1 cellular context compared by ENCODE assay signal in the genomic region with DNA sequence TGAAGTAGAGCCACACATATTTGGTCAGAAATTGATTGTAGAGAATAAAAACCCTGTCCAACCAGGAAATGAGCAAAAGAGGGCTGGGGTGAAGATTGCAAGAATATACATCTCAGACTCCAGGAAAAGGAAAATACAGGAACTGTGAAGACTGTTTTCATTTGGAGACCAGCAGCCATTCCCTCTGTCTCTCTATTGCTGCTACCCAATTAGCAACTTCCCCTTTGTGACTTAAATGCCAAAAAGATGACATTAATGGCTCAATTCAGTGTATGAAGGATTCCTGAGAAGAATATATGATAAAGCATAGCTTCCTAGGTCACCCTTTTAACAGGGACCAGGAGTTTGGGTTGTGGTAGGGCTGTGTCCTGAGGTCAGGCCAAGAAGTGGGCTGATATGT.
TF ChIP-seq lines count a peak whose summit lies in the region.

No MANE protein-coding gene starts in this region.

TF ChIP-seq in WTC11, 78 proteins besides CTCF, POLR2A, EP300 and RAD21:
- TF ChIP-seq, protein P1, sequence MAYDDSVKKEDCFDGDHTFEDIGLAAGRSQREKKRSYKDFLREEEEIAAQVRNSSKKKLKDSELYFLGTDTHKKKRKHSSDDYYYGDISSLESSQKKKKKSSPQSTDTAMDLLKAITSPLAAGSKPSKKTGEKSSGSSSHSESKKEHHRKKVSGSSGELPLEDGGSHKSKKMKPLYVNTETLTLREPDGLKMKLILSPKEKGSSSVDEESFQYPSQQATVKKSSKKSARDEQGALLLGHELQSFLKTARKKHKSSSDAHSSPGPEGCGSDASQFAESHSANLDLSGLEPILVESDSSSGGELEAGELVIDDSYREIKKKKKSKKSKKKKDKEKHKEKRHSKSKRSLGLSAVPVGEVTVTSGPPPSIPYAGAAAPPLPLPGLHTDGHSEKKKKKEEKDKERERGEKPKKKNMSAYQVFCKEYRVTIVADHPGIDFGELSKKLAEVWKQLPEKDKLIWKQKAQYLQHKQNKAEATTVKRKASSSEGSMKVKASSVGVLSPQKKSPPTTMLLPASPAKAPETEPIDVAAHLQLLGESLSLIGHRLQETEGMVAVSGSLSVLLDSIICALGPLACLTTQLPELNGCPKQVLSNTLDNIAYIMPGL (CRISPR knock-in tag; IDR thresholded peaks at IDR 0.05) = no peak
- TF ChIP-seq, protein P2, sequence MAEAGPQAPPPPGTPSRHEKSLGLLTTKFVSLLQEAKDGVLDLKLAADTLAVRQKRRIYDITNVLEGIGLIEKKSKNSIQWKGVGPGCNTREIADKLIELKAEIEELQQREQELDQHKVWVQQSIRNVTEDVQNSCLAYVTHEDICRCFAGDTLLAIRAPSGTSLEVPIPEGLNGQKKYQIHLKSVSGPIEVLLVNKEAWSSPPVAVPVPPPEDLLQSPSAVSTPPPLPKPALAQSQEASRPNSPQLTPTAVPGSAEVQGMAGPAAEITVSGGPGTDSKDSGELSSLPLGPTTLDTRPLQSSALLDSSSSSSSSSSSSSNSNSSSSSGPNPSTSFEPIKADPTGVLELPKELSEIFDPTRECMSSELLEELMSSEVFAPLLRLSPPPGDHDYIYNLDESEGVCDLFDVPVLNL (CRISPR knock-in tag; IDR thresholded peaks at IDR 0.05; ENCODE audit: borderline replicate concordance, low read depth) = no peak
- TF ChIP-seq, protein P3, sequence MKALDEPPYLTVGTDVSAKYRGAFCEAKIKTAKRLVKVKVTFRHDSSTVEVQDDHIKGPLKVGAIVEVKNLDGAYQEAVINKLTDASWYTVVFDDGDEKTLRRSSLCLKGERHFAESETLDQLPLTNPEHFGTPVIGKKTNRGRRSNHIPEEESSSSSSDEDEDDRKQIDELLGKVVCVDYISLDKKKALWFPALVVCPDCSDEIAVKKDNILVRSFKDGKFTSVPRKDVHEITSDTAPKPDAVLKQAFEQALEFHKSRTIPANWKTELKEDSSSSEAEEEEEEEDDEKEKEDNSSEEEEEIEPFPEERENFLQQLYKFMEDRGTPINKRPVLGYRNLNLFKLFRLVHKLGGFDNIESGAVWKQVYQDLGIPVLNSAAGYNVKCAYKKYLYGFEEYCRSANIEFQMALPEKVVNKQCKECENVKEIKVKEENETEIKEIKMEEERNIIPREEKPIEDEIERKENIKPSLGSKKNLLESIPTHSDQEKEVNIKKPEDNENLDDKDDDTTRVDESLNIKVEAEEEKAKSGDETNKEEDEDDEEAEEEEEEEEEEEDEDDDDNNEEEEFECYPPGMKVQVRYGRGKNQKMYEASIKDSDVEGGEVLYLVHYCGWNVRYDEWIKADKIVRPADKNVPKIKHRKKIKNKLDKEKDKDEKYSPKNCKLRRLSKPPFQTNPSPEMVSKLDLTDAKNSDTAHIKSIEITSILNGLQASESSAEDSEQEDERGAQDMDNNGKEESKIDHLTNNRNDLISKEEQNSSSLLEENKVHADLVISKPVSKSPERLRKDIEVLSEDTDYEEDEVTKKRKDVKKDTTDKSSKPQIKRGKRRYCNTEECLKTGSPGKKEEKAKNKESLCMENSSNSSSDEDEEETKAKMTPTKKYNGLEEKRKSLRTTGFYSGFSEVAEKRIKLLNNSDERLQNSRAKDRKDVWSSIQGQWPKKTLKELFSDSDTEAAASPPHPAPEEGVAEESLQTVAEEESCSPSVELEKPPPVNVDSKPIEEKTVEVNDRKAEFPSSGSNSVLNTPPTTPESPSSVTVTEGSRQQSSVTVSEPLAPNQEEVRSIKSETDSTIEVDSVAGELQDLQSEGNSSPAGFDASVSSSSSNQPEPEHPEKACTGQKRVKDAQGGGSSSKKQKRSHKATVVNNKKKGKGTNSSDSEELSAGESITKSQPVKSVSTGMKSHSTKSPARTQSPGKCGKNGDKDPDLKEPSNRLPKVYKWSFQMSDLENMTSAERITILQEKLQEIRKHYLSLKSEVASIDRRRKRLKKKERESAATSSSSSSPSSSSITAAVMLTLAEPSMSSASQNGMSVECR (CRISPR knock-in tag; IDR thresholded peaks at IDR 0.05; ENCODE audit: borderline replicate concordance) = no peak
- TF ChIP-seq, protein P4, sequence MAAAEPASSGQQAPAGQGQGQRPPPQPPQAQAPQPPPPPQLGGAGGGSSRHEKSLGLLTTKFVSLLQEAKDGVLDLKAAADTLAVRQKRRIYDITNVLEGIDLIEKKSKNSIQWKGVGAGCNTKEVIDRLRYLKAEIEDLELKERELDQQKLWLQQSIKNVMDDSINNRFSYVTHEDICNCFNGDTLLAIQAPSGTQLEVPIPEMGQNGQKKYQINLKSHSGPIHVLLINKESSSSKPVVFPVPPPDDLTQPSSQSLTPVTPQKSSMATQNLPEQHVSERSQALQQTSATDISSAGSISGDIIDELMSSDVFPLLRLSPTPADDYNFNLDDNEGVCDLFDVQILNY (CRISPR knock-in tag; IDR thresholded peaks at IDR 0.05) = no peak
- TF ChIP-seq, protein P5, sequence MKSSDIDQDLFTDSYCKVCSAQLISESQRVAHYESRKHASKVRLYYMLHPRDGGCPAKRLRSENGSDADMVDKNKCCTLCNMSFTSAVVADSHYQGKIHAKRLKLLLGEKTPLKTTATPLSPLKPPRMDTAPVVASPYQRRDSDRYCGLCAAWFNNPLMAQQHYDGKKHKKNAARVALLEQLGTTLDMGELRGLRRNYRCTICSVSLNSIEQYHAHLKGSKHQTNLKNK (CRISPR knock-in tag; IDR thresholded peaks at IDR 0.05) = no peak
- TF ChIP-seq ZNF219 (CRISPR knock-in tag; IDR thresholded peaks at IDR 0.05; ENCODE audit: borderline replicate concordance) (no peak), ELF4 (CRISPR knock-in tag; IDR thresholded peaks at IDR 0.05; ENCODE audit: low read depth) (no peak), ZBTB21 (CRISPR knock-in tag; IDR thresholded peaks at IDR 0.05; ENCODE audit: borderline replicate concordance) (no peak), JAZF1 (CRISPR knock-in tag; IDR thresholded peaks at IDR 0.05) (no peak), EMX1 (CRISPR knock-in tag; IDR thresholded peaks at IDR 0.05) (no peak), ESRRA (CRISPR knock-in tag; IDR thresholded peaks at IDR 0.05; ENCODE audit: borderline replicate concordance) (no peak), GABPB1 (CRISPR knock-in tag; IDR thresholded peaks at IDR 0.05) (no peak), ATF1 (CRISPR knock-in tag; IDR thresholded peaks at IDR 0.05) (no peak), JUN (CRISPR knock-in tag; IDR thresholded peaks at IDR 0.05) (no peak), ZNF396 (CRISPR knock-in tag; IDR thresholded peaks at IDR 0.05; ENCODE audit: borderline replicate concordance) (no peak), ZNF232 (CRISPR knock-in tag; IDR thresholded peaks at IDR 0.05) (no peak), NFE2L1 (CRISPR knock-in tag; IDR thresholded peaks at IDR 0.05) (no peak)
- TF ChIP-seq, protein P6, sequence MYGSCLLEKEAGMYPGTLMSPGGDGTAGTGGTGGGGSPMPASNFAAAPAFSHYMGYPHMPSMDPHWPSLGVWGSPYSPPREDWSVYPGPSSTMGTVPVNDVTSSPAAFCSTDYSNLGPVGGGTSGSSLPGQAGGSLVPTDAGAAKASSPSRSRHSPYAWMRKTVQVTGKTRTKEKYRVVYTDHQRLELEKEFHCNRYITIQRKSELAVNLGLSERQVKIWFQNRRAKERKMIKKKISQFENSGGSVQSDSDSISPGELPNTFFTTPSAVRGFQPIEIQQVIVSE (CRISPR knock-in tag; IDR thresholded peaks at IDR 0.05; ENCODE audit: borderline replicate concordance) = no peak
